ENCODE assay signal across 22 cellular contexts in the genomic region with DNA sequence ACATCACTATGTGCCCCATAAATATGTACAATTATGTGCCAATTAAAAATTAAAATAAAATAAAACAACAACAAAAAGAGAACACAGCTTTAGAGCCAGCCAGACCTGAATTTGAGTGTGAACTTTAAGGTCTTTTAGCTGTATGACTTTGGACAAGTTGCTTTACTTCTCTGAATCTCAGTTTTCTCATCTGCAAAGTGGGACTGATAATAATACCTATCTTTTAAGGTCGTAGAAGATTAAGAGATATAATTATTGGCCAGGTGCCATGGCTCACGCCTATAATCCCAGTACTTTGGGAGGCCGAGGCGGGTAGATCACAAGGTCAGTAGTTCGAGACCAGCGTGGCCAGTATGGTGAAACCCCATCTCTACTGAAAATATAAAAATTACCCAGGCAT. TPM values are rescaled to one million over a fixed set of nuclear protein-coding genes. Genes with fewer than 3 reads are reported as not detected.
DNase-seq lines count a peak whose midpoint lies in the region; ATAC-seq, FAIRE-seq and TF ChIP-seq lines count a peak whose summit lies in the region.
"Had no signal": no experiment of that assay in that cellular context is flagged by ENCODE, and none has a peak within 500 bp of the region (broad histone marks: within the 10 kb centered on the region; RNA-seq: fewer than 3 reads in every experiment).

No MANE protein-coding gene starts in this region.

- H2AFZ ChIP-seq in HepG2 (ENCODE audit: low read length): no peak overlapping the region

- H3K79me2 ChIP-seq in HepG2 (ENCODE audit: insufficient read depth, low read length): peaks cover 14% of the 10 kb centered on the region

- H3K9ac ChIP-seq in HepG2 (ENCODE audit: insufficient read depth, low read depth, low read length): no peak overlapping the region

- ATAC-seq in HepG2: no peak
- ATAC-seq in right lobe of liver: no peak
- no peak for ATAC-seq in RWPE2 (ENCODE audit: low read depth)
- no peak for ATAC-seq in GM18858 (IDR thresholded peaks at IDR 0.05; ENCODE audit: unreplicated experiment)
- ATAC-seq in upper lobe of right lung: no peak

- no peak for TF ChIP-seq RAD21 in HepG2 (CRISPR knock-in tag; IDR thresholded peaks at IDR 0.05)

- H3K9me3 ChIP-seq in HepG2 (ENCODE audit: low read length) (no peaks in the 10 kb centered on the region), right lobe of liver (no peaks in the 10 kb centered on the region), RWPE2 (ENCODE audit: severe bottlenecking) (no peaks in the 10 kb centered on the region), spleen (no peaks in the 10 kb centered on the region), upper lobe of right lung (no peaks in the 10 kb centered on the region)
- H3K9me3 ChIP-seq: HAP-1 had no signal

- intact Hi-C loops in HepG2 (cut with micrococcal nuclease; ENCODE audit: unreplicated experiment) (no loop called here), right lobe of liver (cut with DNase I) (loop anchor here in 1 of 2 donors (10.0 kb wide), 1 partner anchor 81 kb away; no protein-coding TSS in a partner anchor), spleen (cut with DNase I; ENCODE audit: low total_unique reads) (no loop called here), upper lobe of right lung (cut with DNase I) (no loop called here)

- no peaks in the 10 kb centered on the region for H3K36me3 ChIP-seq in HepG2 (replicated peaks in 1 of 2; ENCODE audit: control insufficient read depth in 1 of 2, insufficient read depth in 2 of 2, low read length in 2 of 2)
- H3K36me3 ChIP-seq in right lobe of liver: no peaks in the 10 kb centered on the region
- H3K36me3 ChIP-seq in RWPE2 (ENCODE audit: low read depth): peaks cover 8% of the 10 kb centered on the region
- H3K36me3 ChIP-seq in spleen: no peaks in the 10 kb centered on the region
- no peaks in the 10 kb centered on the region for H3K36me3 ChIP-seq in upper lobe of right lung

- POLR2A ChIA-PET in HepG2 (lab: Yijun Ruan, JAX): no interaction called here

- TF ChIP-seq CTCF in HepG2 (CRISPR knock-in tag; IDR thresholded peaks at IDR 0.05) (no peak), right lobe of liver (IDR thresholded peaks at IDR 0.05) (no peak), RWPE2 (IDR thresholded peaks at IDR 0.05; ENCODE audit: poor library complexity, severe bottlenecking) (no peak), spleen (IDR thresholded peaks at IDR 0.05 in 8 of 11, conservative IDR thresholded peaks at IDR 0.05 in 3 of 11) (no peak), upper lobe of right lung (IDR thresholded peaks at IDR 0.05) (no peak)

- no TSS peak for BruUV-seq in HepG2 (replicated peaks; lab: Mats Ljungman, UMichigan)

- FAIRE-seq in HepG2 (lab: Jason Lieb, UNC): no peak
- FAIRE-seq: A204.1, GM12891, GM18507, H54 had no signal

- WGBS in HepG2 (ENCODE audit: low lambda C conversion rate): 37% methylated on average over 6 of the region's 6 CpGs
- 62% methylated on average over 6 of the region's 6 CpGs for WGBS in right lobe of liver (ENCODE audit: insufficient coverage, low coverage, low lambda C conversion rate, missing lambda C conversion rate)
- WGBS in spleen, 5 donors: 72 to 83% (median 75%) methylated on average over 6 of the region's 6 CpGs

- no peak overlapping the region for H3K4me3 ChIP-seq in HepG2 (replicated peaks in 1 of 3; ENCODE audit: insufficient read depth in 1 of 3, low read depth in 2 of 3, low read length in 3 of 3)
- H3K4me3 ChIP-seq in right lobe of liver: no peak overlapping the region
- no peak overlapping the region for H3K4me3 ChIP-seq in RWPE2 (ENCODE audit: severe bottlenecking)
- H3K4me3 ChIP-seq in spleen: no peak overlapping the region
- H3K4me3 ChIP-seq in upper lobe of right lung: no peak overlapping the region
- H3K4me3 ChIP-seq: HAP-1 had no signal

- no peaks in the 10 kb centered on the region for H4K20me1 ChIP-seq in HepG2 (ENCODE audit: insufficient read depth, low read length)

- TF ChIP-seq POLR2A in HepG2 (IDR thresholded peaks at IDR 0.05; ENCODE audit: insufficient read depth in 1 of 2, low read depth in 2 of 2, low read length in 2 of 2) (no peak), right lobe of liver (IDR thresholded peaks at IDR 0.05) (no peak), spleen (IDR thresholded peaks at IDR 0.05) (no peak)

- H3K27ac ChIP-seq in HepG2 (ENCODE audit: extremely low read length, insufficient read depth, low read length): no peak overlapping the region
- H3K27ac ChIP-seq in right lobe of liver: no peak overlapping the region
- peak overlapping the region; percentile 96 for H3K27ac ChIP-seq in RWPE2 (ENCODE audit: poor library complexity, severe bottlenecking)
- no peak overlapping the region for H3K27ac ChIP-seq in spleen
- H3K27ac ChIP-seq in upper lobe of right lung: no peak overlapping the region
- H3K27ac ChIP-seq: 22Rv1 had no signal

- TF ChIP-seq EP300 in HepG2 (IDR thresholded peaks at IDR 0.05; ENCODE audit: low read depth in 2 of 2, low read length in 2 of 2) (no peak), HepG2 (CRISPR knock-in tag; IDR thresholded peaks at IDR 0.05; ENCODE audit: borderline replicate concordance) (no peak)

- H3K4me1 ChIP-seq in HepG2 (ENCODE audit: insufficient read depth, low read length) (peaks cover 40% of the 10 kb centered on the region), right lobe of liver (peaks cover 0 to 17% (median 5%) of the 10 kb centered on the region in 4 donors), RWPE2 (ENCODE audit: insufficient read depth, poor library complexity, severe bottlenecking) (peaks cover 13% of the 10 kb centered on the region), spleen (peaks cover 11 to 46% (median 34%) of the 10 kb centered on the region in 6 donors), upper lobe of right lung (peaks cover 25% of the 10 kb centered on the region)

- no peak overlapping the region for H3K4me2 ChIP-seq in HepG2 (ENCODE audit: low read depth, low read length)

- H3K27me3 ChIP-seq in HepG2 (ENCODE audit: control insufficient read depth in 1 of 2, insufficient read depth in 2 of 2, low read length in 2 of 2) (no peaks in the 10 kb centered on the region), right lobe of liver (no peaks in the 10 kb centered on the region), RWPE2 (ENCODE audit: insufficient read depth, poor library complexity, severe bottlenecking) (no peaks in the 10 kb centered on the region), spleen (replicated peaks in 1 of 7) (no peaks in the 10 kb centered on the region), upper lobe of right lung (no peaks in the 10 kb centered on the region)

- DNase-seq in NCI-H82 (lab: John Stamatoyannopoulos, UW) (peak; percentile 37), NCI-H82 treated with DMSO at 0.1 percent for 48 hours (lab: John Stamatoyannopoulos, UW; ENCODE audit: unreplicated experiment) (no peak), HepG2 (ENCODE audit: low spot score) (no peak), right lobe of liver (no peak), RWPE2 (ENCODE audit: low spot score) (no peak), spleen (peak; percentile 23), upper lobe of right lung (no peak)
- DNase-seq: C1 segment of cervical spinal cord; Calu3; CD4-positive, alpha-beta memory T cell; COR-L47; DMS79 treated with DMSO at 0.1 percent for 48 hours; GF-D8; GOT3 had no signal

- in situ Hi-C loops in HepG2 (cut with HindIII; ENCODE audit: extremely low pct_ligation_motif_present, low pct_unique_long_range_greater_than_20kb): no loop called here

- CTCF ChIA-PET in HepG2 (lab: Yijun Ruan, JAX; ENCODE audit: low intra/inter-chr PET ratio, low total read pairs): no interaction called here

RNA-seq across cellular contexts. Expression of a gene that starts 3.3 kb away (rescaled TPM):
- total RNA-seq in HepG2 (2016; rRNA removed; fragmentation: Illumina TruSeq; extraction: Trizol): 34.5 TPM in 2 replicates
- 17.0 and 18.0 TPM in 2 replicates for total RNA-seq in HepG2 (2016; cell fraction: cytosol; rRNA removed; fragmentation: Illumina TruSeq; extraction: Trizol; ENCODE audit: low read depth)
- total RNA-seq in HepG2 (2016; cell fraction: insoluble cytoplasmic fraction; rRNA removed; fragmentation: Illumina TruSeq; extraction: Trizol): 33.4 and 34.2 TPM in 2 replicates
- 15.1 and 19.6 TPM in 2 replicates for total RNA-seq in HepG2 (2016; cell fraction: membrane; rRNA removed; fragmentation: Illumina TruSeq; extraction: Trizol)
- 13.0 and 14.7 TPM in 2 replicates for total RNA-seq in HepG2 (2016; cell fraction: nucleus; rRNA removed; fragmentation: Illumina TruSeq; extraction: Trizol)
- polyA plus RNA-seq in HepG2 (2011; rRNA removed): 33.7 and 39.1 TPM in 2 replicates
- 30.9 and 35.1 TPM in 2 replicates for polyA plus RNA-seq in HepG2 (2011; cell fraction: cytosol; rRNA removed)
- 12.7 and 13.3 TPM in 2 replicates for polyA plus RNA-seq in HepG2 (2011; cell fraction: nucleus; rRNA removed)
- polyA plus RNA-seq in HepG2 (2012): 22.4 and 26.3 TPM in 2 replicates
- polyA plus RNA-seq in HepG2 (2016; cell fraction: cytosol; fragmentation: Illumina TruSeq; extraction: Trizol; ENCODE audit: low read depth): 7.0 and 9.1 TPM in 2 replicates
- 38.7 and 41.1 TPM in 2 replicates for polyA plus RNA-seq in HepG2 (2016; cell fraction: insoluble cytoplasmic fraction; fragmentation: Illumina TruSeq; extraction: Trizol; ENCODE audit: low read depth)
- polyA plus RNA-seq in HepG2 (2016; cell fraction: membrane; fragmentation: Illumina TruSeq; extraction: Trizol; ENCODE audit: low read depth): 8.2 and 8.8 TPM in 2 replicates
- polyA plus RNA-seq in HepG2 (2016; cell fraction: nucleus; fragmentation: Illumina TruSeq; extraction: Trizol; ENCODE audit: insufficient read depth, low read depth): 19.8 and 20.7 TPM in 2 replicates
- 15.9 and 56.9 TPM in 2 replicates for polyA minus RNA-seq in HepG2 (2011; rRNA and poly(A)+ RNA removed; ENCODE audit: low replicate concordance)
- 11.4 and 14.2 TPM in 2 replicates for polyA minus RNA-seq in HepG2 (2011; cell fraction: cytosol; rRNA and poly(A)+ RNA removed)
- 6.8 and 10.7 TPM in 2 replicates for polyA minus RNA-seq in HepG2 (2011; cell fraction: nucleus; rRNA and poly(A)+ RNA removed)
- 10 to 100 TPM; 10.0 to 19.2 (median 14.7) TPM for total RNA-seq in right lobe of liver
- total RNA-seq in spleen: 10 to 100 TPM; 23.1 to 37.7 (median 31.5) TPM
- 10 to 100 TPM; 24.9 to 43.1 (median 31.0) TPM for polyA plus RNA-seq in spleen
- total RNA-seq in upper lobe of right lung: 42.6 TPM

RNA-seq across cellular contexts. Expression of a gene that starts 5.0 kb away (rescaled TPM):
- total RNA-seq in HepG2 (2016; rRNA removed; fragmentation: Illumina TruSeq; extraction: Trizol): 43.8 and 45.3 TPM in 2 replicates
- total RNA-seq in HepG2 (2016; cell fraction: cytosol; rRNA removed; fragmentation: Illumina TruSeq; extraction: Trizol; ENCODE audit: low read depth): 41.7 and 44.2 TPM in 2 replicates
- 42.2 and 43.8 TPM in 2 replicates for total RNA-seq in HepG2 (2016; cell fraction: insoluble cytoplasmic fraction; rRNA removed; fragmentation: Illumina TruSeq; extraction: Trizol)
- total RNA-seq in HepG2 (2016; cell fraction: membrane; rRNA removed; fragmentation: Illumina TruSeq; extraction: Trizol): 29.6 and 29.8 TPM in 2 replicates
- 40.0 and 43.0 TPM in 2 replicates for total RNA-seq in HepG2 (2016; cell fraction: nucleus; rRNA removed; fragmentation: Illumina TruSeq; extraction: Trizol)
- polyA plus RNA-seq in HepG2 (2011; rRNA removed): 61.1 and 65.1 TPM in 2 replicates
- polyA plus RNA-seq in HepG2 (2011; cell fraction: cytosol; rRNA removed): 35.2 and 45.4 TPM in 2 replicates
- polyA plus RNA-seq in HepG2 (2011; cell fraction: nucleus; rRNA removed): 71.3 and 79.9 TPM in 2 replicates
- 30.0 and 32.2 TPM in 2 replicates for polyA plus RNA-seq in HepG2 (2012)
- 1.8 and 1.9 TPM in 2 replicates for polyA plus RNA-seq in HepG2 (2016; cell fraction: cytosol; fragmentation: Illumina TruSeq; extraction: Trizol; ENCODE audit: low read depth)
- polyA plus RNA-seq in HepG2 (2016; cell fraction: insoluble cytoplasmic fraction; fragmentation: Illumina TruSeq; extraction: Trizol; ENCODE audit: low read depth): 43.0 and 45.7 TPM in 2 replicates
- 8.9 and 11.4 TPM in 2 replicates for polyA plus RNA-seq in HepG2 (2016; cell fraction: membrane; fragmentation: Illumina TruSeq; extraction: Trizol; ENCODE audit: low read depth)
- 66.1 and 70.7 TPM in 2 replicates for polyA plus RNA-seq in HepG2 (2016; cell fraction: nucleus; fragmentation: Illumina TruSeq; extraction: Trizol; ENCODE audit: insufficient read depth, low read depth)
- 151 and 370 TPM in 2 replicates for polyA minus RNA-seq in HepG2 (2011; rRNA and poly(A)+ RNA removed; ENCODE audit: low replicate concordance)
- polyA minus RNA-seq in HepG2 (2011; cell fraction: cytosol; rRNA and poly(A)+ RNA removed): 32.3 and 45.2 TPM in 2 replicates
- 91.2 and 120 TPM in 2 replicates for polyA minus RNA-seq in HepG2 (2011; cell fraction: nucleus; rRNA and poly(A)+ RNA removed)
- total RNA-seq in right lobe of liver: 10 to 100 TPM; 13.9 to 22.1 (median 17.2) TPM
- 10 to 100 TPM; 48.0 to 83.6 (median 60.6) TPM for total RNA-seq in spleen
- 10 to 100 TPM; 12.8 to 23.7 (median 16.5) TPM for polyA plus RNA-seq in spleen
- total RNA-seq in upper lobe of right lung: 54.0 TPM

RNA-seq across cellular contexts. Expression of a gene that starts 17.5 kb away (rescaled TPM):
- not detected in 2 replicates for total RNA-seq in HepG2 (2016; rRNA removed; fragmentation: Illumina TruSeq; extraction: Trizol)
- 0.62 TPM in 1 of 2 replicates, not detected in the other for total RNA-seq in HepG2 (2016; cell fraction: cytosol; rRNA removed; fragmentation: Illumina TruSeq; extraction: Trizol; ENCODE audit: low read depth)
- 0.39 TPM in 1 of 2 replicates, not detected in the other for total RNA-seq in HepG2 (2016; cell fraction: insoluble cytoplasmic fraction; rRNA removed; fragmentation: Illumina TruSeq; extraction: Trizol)
- total RNA-seq in HepG2 (2016; cell fraction: membrane; rRNA removed; fragmentation: Illumina TruSeq; extraction: Trizol): not detected in 2 replicates
- not detected in 2 replicates for total RNA-seq in HepG2 (2016; cell fraction: nucleus; rRNA removed; fragmentation: Illumina TruSeq; extraction: Trizol)
- 0.61 and 0.66 TPM in 2 replicates for polyA plus RNA-seq in HepG2 (2011; rRNA removed)
- 0.09 and 0.12 TPM in 2 replicates for polyA plus RNA-seq in HepG2 (2011; cell fraction: cytosol; rRNA removed)
- polyA plus RNA-seq in HepG2 (2011; cell fraction: nucleus; rRNA removed): 0.37 TPM in 1 of 2 replicates, not detected in the other
- polyA plus RNA-seq in HepG2 (2012): 0.31 TPM in 1 of 2 replicates, not detected in the other
- polyA plus RNA-seq in HepG2 (2016; cell fraction: cytosol; fragmentation: Illumina TruSeq; extraction: Trizol; ENCODE audit: low read depth): not detected in 2 replicates
- not detected in 2 replicates for polyA plus RNA-seq in HepG2 (2016; cell fraction: insoluble cytoplasmic fraction; fragmentation: Illumina TruSeq; extraction: Trizol; ENCODE audit: low read depth)
- polyA plus RNA-seq in HepG2 (2016; cell fraction: membrane; fragmentation: Illumina TruSeq; extraction: Trizol; ENCODE audit: low read depth): not detected in 2 replicates
- polyA plus RNA-seq in HepG2 (2016; cell fraction: nucleus; fragmentation: Illumina TruSeq; extraction: Trizol; ENCODE audit: insufficient read depth, low read depth): not detected in 2 replicates
- not detected in 2 replicates for polyA minus RNA-seq in HepG2 (2011; rRNA and poly(A)+ RNA removed; ENCODE audit: low replicate concordance)
- polyA minus RNA-seq in HepG2 (2011; cell fraction: cytosol; rRNA and poly(A)+ RNA removed): not detected in 2 replicates
- not detected in 2 replicates for polyA minus RNA-seq in HepG2 (2011; cell fraction: nucleus; rRNA and poly(A)+ RNA removed)
- not detected for total RNA-seq in right lobe of liver
- total RNA-seq in spleen: 1 to 10 TPM in 1 of 7 donors, under 1 TPM in 3, not detected in 3; 0.60 to 2.0 (median 0.86) TPM
- polyA plus RNA-seq in spleen: under 1 TPM; 0.44 to 0.99 (median 0.76) TPM
- not detected for total RNA-seq in upper lobe of right lung
- total RNA-seq: G401 had no signal
- polyA plus RNA-seq: CD4-positive, alpha-beta memory T cell had no signal

RNA-seq across cellular contexts. Expression of a gene that starts 27.4 kb away (rescaled TPM):
- total RNA-seq in HepG2 (2016; rRNA removed; fragmentation: Illumina TruSeq; extraction: Trizol): 31.5 and 32.5 TPM in 2 replicates
- 23.8 and 23.9 TPM in 2 replicates for total RNA-seq in HepG2 (2016; cell fraction: cytosol; rRNA removed; fragmentation: Illumina TruSeq; extraction: Trizol; ENCODE audit: low read depth)
- 31.6 and 33.4 TPM in 2 replicates for total RNA-seq in HepG2 (2016; cell fraction: insoluble cytoplasmic fraction; rRNA removed; fragmentation: Illumina TruSeq; extraction: Trizol)
- total RNA-seq in HepG2 (2016; cell fraction: membrane; rRNA removed; fragmentation: Illumina TruSeq; extraction: Trizol): 17.9 and 18.4 TPM in 2 replicates
- 15.4 and 17.5 TPM in 2 replicates for total RNA-seq in HepG2 (2016; cell fraction: nucleus; rRNA removed; fragmentation: Illumina TruSeq; extraction: Trizol)
- 16.3 and 17.5 TPM in 2 replicates for polyA plus RNA-seq in HepG2 (2011; rRNA removed)
- 9.5 and 10.7 TPM in 2 replicates for polyA plus RNA-seq in HepG2 (2011; cell fraction: cytosol; rRNA removed)
- 19.4 and 25.2 TPM in 2 replicates for polyA plus RNA-seq in HepG2 (2011; cell fraction: nucleus; rRNA removed)
- polyA plus RNA-seq in HepG2 (2012): 20.2 and 21.0 TPM in 2 replicates
- polyA plus RNA-seq in HepG2 (2016; cell fraction: cytosol; fragmentation: Illumina TruSeq; extraction: Trizol; ENCODE audit: low read depth): 20.0 and 20.1 TPM in 2 replicates
- polyA plus RNA-seq in HepG2 (2016; cell fraction: insoluble cytoplasmic fraction; fragmentation: Illumina TruSeq; extraction: Trizol; ENCODE audit: low read depth): 32.9 and 37.1 TPM in 2 replicates
- polyA plus RNA-seq in HepG2 (2016; cell fraction: membrane; fragmentation: Illumina TruSeq; extraction: Trizol; ENCODE audit: low read depth): 16.4 and 19.5 TPM in 2 replicates
- polyA plus RNA-seq in HepG2 (2016; cell fraction: nucleus; fragmentation: Illumina TruSeq; extraction: Trizol; ENCODE audit: insufficient read depth, low read depth): 33.6 and 40.3 TPM in 2 replicates
- polyA minus RNA-seq in HepG2 (2011; rRNA and poly(A)+ RNA removed; ENCODE audit: low replicate concordance): 5.6 and 16.1 TPM in 2 replicates
- 3.4 and 5.4 TPM in 2 replicates for polyA minus RNA-seq in HepG2 (2011; cell fraction: cytosol; rRNA and poly(A)+ RNA removed)
- 5.4 and 8.8 TPM in 2 replicates for polyA minus RNA-seq in HepG2 (2011; cell fraction: nucleus; rRNA and poly(A)+ RNA removed)
- total RNA-seq in right lobe of liver: 10 to 100 TPM in 2 of 6 experiments, 1 to 10 TPM in 4; 7.5 to 13.2 (median 8.5) TPM
- total RNA-seq in spleen: 10 to 100 TPM; 36.2 to 63.5 (median 41.5) TPM
- 10 to 100 TPM; 64.9 to 96.2 (median 74.6) TPM for polyA plus RNA-seq in spleen
- total RNA-seq in upper lobe of right lung: 34.6 TPM

RNA-seq across cellular contexts. Expression of a gene that starts 27.6 kb away (rescaled TPM):
- total RNA-seq in HepG2 (2016; rRNA removed; fragmentation: Illumina TruSeq; extraction: Trizol) (3.8 TPM in 2 replicates), right lobe of liver (1 to 10 TPM; 2.7 to 6.4 (median 4.5) TPM), spleen (10 to 100 TPM in 1 of 7 donors, 1 to 10 TPM in 6; 3.7 to 10.0 (median 4.6) TPM), upper lobe of right lung (6.2 TPM)
- 0.97 and 1.5 TPM in 2 replicates for total RNA-seq in HepG2 (2016; cell fraction: cytosol; rRNA removed; fragmentation: Illumina TruSeq; extraction: Trizol; ENCODE audit: low read depth)
- 4.2 and 4.6 TPM in 2 replicates for total RNA-seq in HepG2 (2016; cell fraction: insoluble cytoplasmic fraction; rRNA removed; fragmentation: Illumina TruSeq; extraction: Trizol)
- 2.6 and 2.8 TPM in 2 replicates for total RNA-seq in HepG2 (2016; cell fraction: membrane; rRNA removed; fragmentation: Illumina TruSeq; extraction: Trizol)
- 1.9 and 3.5 TPM in 2 replicates for total RNA-seq in HepG2 (2016; cell fraction: nucleus; rRNA removed; fragmentation: Illumina TruSeq; extraction: Trizol)
- polyA plus RNA-seq in HepG2 (2011; rRNA removed) (4.6 and 4.8 TPM in 2 replicates), spleen (1 to 10 TPM; 2.5 to 4.8 (median 2.8) TPM)
- 4.2 and 4.4 TPM in 2 replicates for polyA plus RNA-seq in HepG2 (2011; cell fraction: cytosol; rRNA removed)
- 4.2 and 5.0 TPM in 2 replicates for polyA plus RNA-seq in HepG2 (2011; cell fraction: nucleus; rRNA removed)
- polyA plus RNA-seq in HepG2 (2012): 4.3 and 6.0 TPM in 2 replicates
- 0.29 and 0.60 TPM in 2 replicates for polyA plus RNA-seq in HepG2 (2016; cell fraction: cytosol; fragmentation: Illumina TruSeq; extraction: Trizol; ENCODE audit: low read depth)
- polyA plus RNA-seq in HepG2 (2016; cell fraction: insoluble cytoplasmic fraction; fragmentation: Illumina TruSeq; extraction: Trizol; ENCODE audit: low read depth): 4.1 and 6.6 TPM in 2 replicates
- polyA plus RNA-seq in HepG2 (2016; cell fraction: membrane; fragmentation: Illumina TruSeq; extraction: Trizol; ENCODE audit: low read depth): 1.2 and 1.4 TPM in 2 replicates
- 3.3 and 4.5 TPM in 2 replicates for polyA plus RNA-seq in HepG2 (2016; cell fraction: nucleus; fragmentation: Illumina TruSeq; extraction: Trizol; ENCODE audit: insufficient read depth, low read depth)
- 6.4 and 8.2 TPM in 2 replicates for polyA minus RNA-seq in HepG2 (2011; rRNA and poly(A)+ RNA removed; ENCODE audit: low replicate concordance)
- 4.5 and 7.3 TPM in 2 replicates for polyA minus RNA-seq in HepG2 (2011; cell fraction: cytosol; rRNA and poly(A)+ RNA removed)
- polyA minus RNA-seq in HepG2 (2011; cell fraction: nucleus; rRNA and poly(A)+ RNA removed): 8.2 and 9.5 TPM in 2 replicates

Comparison
In these comparisons a context has a peak if more than half of its experiments do, and no peak if none do; other contexts are left out.
1. DNase-seq: peak in NCI-H82 (single experiment) and spleen (single experiment); none in NCI-H82 treated with DMSO at 0.1 percent for 48 hours (single experiment), HepG2 (single experiment), right lobe of liver (0 of 3), RWPE2 (single experiment) and upper lobe of right lung (single experiment).